Comparison of ENCODE assay signal across 8 cellular contexts in genomic region chr6:158072083-158072721, GRCh38.
A peak's percentile ranks its signal among the peaks of the same experiment; 100 is the strongest.
DNase-seq lines count a peak whose midpoint lies in the region; ATAC-seq, FAIRE-seq and TF ChIP-seq lines count a peak whose summit lies in the region.

No MANE protein-coding gene starts in this region.

- peak overlapping the region; percentile 2; the same call in 1 of the 2 replicates for H3K9ac ChIP-seq in GM23248
- H3K9ac ChIP-seq in kidney (ENCODE audit: low read length in 2 of 2) = no peak overlapping the region

- TF ChIP-seq CTCF in BJ (IDR thresholded peaks at IDR 0.05; ENCODE audit: insufficient read depth, low read depth, low read length) = peak; percentile 81
- peak; percentile 82 for TF ChIP-seq CTCF in cardiac fibroblast (IDR thresholded peaks at IDR 0.05; ENCODE audit: low read depth, low read length)
- TF ChIP-seq CTCF in kidney (IDR thresholded peaks at IDR 0.05; ENCODE audit: borderline replicate concordance, extremely low read depth, insufficient read depth) = peak; percentile 89

- peaks cover 40% of the 10 kb centered on the region for H3F3A ChIP-seq in GM23248 (ENCODE audit: insufficient read depth)

- 16 to 17% methylated on average over 16 of the region's 16 CpGs for whole genome bisulfite sequencing in GM23248 (ENCODE audit: low coverage in 1 of 2, low lambda C conversion rate in 2 of 2, missing lambda C conversion rate in 2 of 2), 2 experiments

- no peak overlapping the region for H3K4me3 ChIP-seq in BJ (ENCODE audit: low read depth, low read length)
- no peak overlapping the region for H3K4me3 ChIP-seq in GM23248
- H3K4me3 ChIP-seq in cardiac fibroblast (replicated peaks in 1 of 2; ENCODE audit: low read depth in 2 of 2, low read length in 2 of 2) = no peak overlapping the region
- H3K4me3 ChIP-seq in kidney (ENCODE audit: low read length in 2 of 2) = no peak overlapping the region

- in situ Hi-C loops in GM23248 (cut with MboI) = loop anchor here (25.0 kb wide), 1 partner anchor 310 kb away; no protein-coding TSS in a partner anchor

- H3K27ac ChIP-seq in GM23248 (peak overlapping the region; percentile 33), kidney (ENCODE audit: low read depth in 2 of 2, low read length in 2 of 2) (no peak overlapping the region)

- H3K79me2 ChIP-seq in GM23248 (ENCODE audit: insufficient read depth) = no peaks in the 10 kb centered on the region; the same call in 1 of the 2 replicates

- H2AFZ ChIP-seq in GM23248 = no peak overlapping the region; the same call in 1 of the 2 replicates

- ATAC-seq in activated CD4-positive, CD25-positive, alpha-beta regulatory T cell treated with anti-CD3 and anti-CD28 coated beads, Interleukin-2, amount 50 U/mL, for 24 hours = peak; percentile 32 to 43
- no peak for ATAC-seq in HG03045 (IDR thresholded peaks at IDR 0.05; ENCODE audit: unreplicated experiment)

- H3K9me3 ChIP-seq in GM23248 (ENCODE audit: low read depth) (no peaks in the 10 kb centered on the region), kidney (ENCODE audit: control insufficient read depth in 1 of 2, low read length in 2 of 2) (no peaks in the 10 kb centered on the region)

- intact Hi-C loops in kidney (cut with DNase I) = no loop called here

- H3K9me2 ChIP-seq in GM23248 (ENCODE audit: insufficient read depth) = no peaks in the 10 kb centered on the region

- DNase-seq in BJ (ENCODE audit: low read depth) (no peak), GM23248 (peak; percentile 82), NCI-H226 (peak; percentile 14), cardiac fibroblast (ENCODE audit: low read depth in 2 of 2) (peak; percentile 81 to 85), kidney (peak; percentile 89)
- DNase-seq in stimulated activated CD4-positive, alpha-beta T cell treated with anti-CD3 and anti-CD28 coated beads, Interleukin-1b, Interleukin-23, amount 100 ng/mL, for 48 hours = peak; percentile 65

- CTCF ChIA-PET in BJ (lab: Yijun Ruan, JAX) = interaction anchor here (0.7 to 4.4 kb wide), 32 partner anchors 9 to 427 kb away, joined by 3 to 23 read pairs (median 4); partner anchors contain the start of gene SYNJ2

- POLR2A ChIA-PET in BJ (lab: Charles Lee) = no interaction called here

- no peak overlapping the region for H3K4me2 ChIP-seq in GM23248 (ENCODE audit: unreplicated experiment)

- H3K27me3 ChIP-seq in BJ (ENCODE audit: control insufficient read depth, insufficient read depth, low read length) (no peaks in the 10 kb centered on the region), GM23248 (replicated peaks; ENCODE audit: insufficient read depth) (no peaks in the 10 kb centered on the region)

- H3K4me1 ChIP-seq in GM23248 (ENCODE audit: insufficient read depth) (peaks cover 27% of the 10 kb centered on the region), kidney (ENCODE audit: control insufficient read depth in 1 of 2, insufficient read depth in 1 of 2, low read depth in 1 of 2, low read length in 2 of 2) (peaks cover 0 to 6% of the 10 kb centered on the region in 2 donors)

- peak; percentile 70 for FAIRE-seq in kidney (lab: Jason Lieb, UNC)

- no peaks in the 10 kb centered on the region for H4K20me1 ChIP-seq in GM23248 (ENCODE audit: insufficient read depth)

- H3K36me3 ChIP-seq in BJ (ENCODE audit: control insufficient read depth, insufficient read depth, low read length) (peaks cover 23% of the 10 kb centered on the region), GM23248 (ENCODE audit: low read depth) (peaks cover 16% of the 10 kb centered on the region; the same call in 1 of the 2 replicates), kidney (ENCODE audit: control insufficient read depth in 1 of 2, insufficient read depth in 2 of 2, low read length in 2 of 2) (peaks cover 0 to 5% of the 10 kb centered on the region in 2 donors)
